Comparison of ENCODE assay signal across 9 cellular contexts in genomic region chr6:33589723-33590530, GRCh38. TPM values are rescaled to one million over a fixed set of nuclear protein-coding genes. Genes with fewer than 3 reads are reported as not detected.
A peak's percentile ranks its signal among the peaks of the same experiment; 100 is the strongest.
DNase-seq lines count a peak whose midpoint lies in the region; ATAC-seq and TF ChIP-seq lines count a peak whose summit lies in the region.
"Had no signal": no experiment of that assay in that cellular context is flagged by ENCODE, and none has a peak within 500 bp of the region (broad histone marks: within the 10 kb centered on the region; RNA-seq: fewer than 3 reads in every experiment).

No MANE protein-coding gene starts in this region.

- no peaks in the 10 kb centered on the region for H3K27me3 Mint-ChIP-seq in activated CD4-positive, alpha-beta memory T cell treated with anti-CD3 and anti-CD28 coated beads for 36 hours
- peaks cover 8 to 14% of the 10 kb centered on the region in 2 donors for H3K27me3 Mint-ChIP-seq in natural killer cell (ENCODE audit: low read depth in 2 of 2)

- no peaks in the 10 kb centered on the region for H3K9me3 Mint-ChIP-seq in activated CD4-positive, alpha-beta memory T cell treated with anti-CD3 and anti-CD28 coated beads for 36 hours
- no peaks in the 10 kb centered on the region for H3K9me3 Mint-ChIP-seq in natural killer cell

- ATAC-seq in natural killer cell (no peak), HG03457 (IDR thresholded peaks at IDR 0.05; ENCODE audit: unreplicated experiment) (no peak)

- DNase-seq in A172 (ENCODE audit: low spot score) (peak; percentile 98), GDM1 (lab: John Stamatoyannopoulos, UW) (peak; percentile 25), MM.1S (peak; percentile 29), fibroblast of gingiva (ENCODE audit: low read depth) (peak; percentile 48), natural killer cell (no peak), NCI-H2171 (lab: John Stamatoyannopoulos, UW) (no peak)
- DNase-seq in activated CD4-positive, alpha-beta memory T cell treated with anti-CD3 and anti-CD28 coated beads for 36 hours = peak; percentile 67

- H3K4me1 ChIP-seq in MM.1S (ENCODE audit: low read length) = peaks cover 19% of the 10 kb centered on the region

- H4K20me1 ChIP-seq in MM.1S (ENCODE audit: insufficient read depth, low read length) = no peaks in the 10 kb centered on the region

- no peak overlapping the region for H3K4me3 Mint-ChIP-seq in activated CD4-positive, alpha-beta memory T cell treated with anti-CD3 and anti-CD28 coated beads for 36 hours
- no peak overlapping the region for H3K4me3 Mint-ChIP-seq in natural killer cell

- POLR2A ChIA-PET in activated CD4-positive, alpha-beta memory T cell treated with anti-CD3 and anti-CD28 coated beads for 36 hours (lab: Charles Lee) = interaction anchor here (1.0 kb wide), 1 partner anchor 10 kb away, joined by 3 read pairs; the partner anchor contains the start of gene BAK1

- no peaks in the 10 kb centered on the region for H3K27me3 ChIP-seq in MM.1S (replicated peaks; ENCODE audit: insufficient read depth, low read length)

- peaks cover 43% of the 10 kb centered on the region for H3K4me1 Mint-ChIP-seq in activated CD4-positive, alpha-beta memory T cell treated with anti-CD3 and anti-CD28 coated beads for 36 hours (ENCODE audit: low read depth)
- H3K4me1 Mint-ChIP-seq in natural killer cell = peaks cover 13 to 24% of the 10 kb centered on the region in 2 donors

- H3K27ac Mint-ChIP-seq in activated CD4-positive, alpha-beta memory T cell treated with anti-CD3 and anti-CD28 coated beads for 36 hours = no peak overlapping the region
- peak overlapping the region in 1 of 2 donors; percentile 36 for H3K27ac Mint-ChIP-seq in natural killer cell

- H3K9ac ChIP-seq in MM.1S (ENCODE audit: low read length) = peak overlapping the region; percentile 26

- peak overlapping the region; percentile 22; the same call in 1 of the 2 replicates for H3K27ac ChIP-seq in MM.1S (ENCODE audit: low read length)

- no peaks in the 10 kb centered on the region for H3K9me3 ChIP-seq in MM.1S (replicated peaks; ENCODE audit: insufficient read depth, low read length)
- H3K9me3 ChIP-seq: HAP-1 had no signal

- no peaks in the 10 kb centered on the region for H3K36me3 ChIP-seq in MM.1S (replicated peaks; ENCODE audit: insufficient read depth, low read length)
- H3K36me3 ChIP-seq: HAP-1 had no signal

- peak overlapping the region; percentile 51 for H3K4me2 ChIP-seq in MM.1S (ENCODE audit: low read depth, low read length)

- H2AFZ ChIP-seq in MM.1S (ENCODE audit: low read length) = peak overlapping the region; percentile 66

- TF ChIP-seq CTCF in MM.1S (IDR thresholded peaks at IDR 0.05; ENCODE audit: low read length) = peak; percentile 87
- peak; percentile 66 for TF ChIP-seq CTCF in natural killer cell (IDR thresholded peaks at IDR 0.05)

- CTCF ChIA-PET in activated CD4-positive, alpha-beta memory T cell treated with anti-CD3 and anti-CD28 coated beads for 36 hours (lab: Charles Lee) = interaction anchor here (0.7 to 1.4 kb wide), 21 partner anchors 10 to 181 kb away, joined by 3 to 23 read pairs (median 4); partner anchors contain the start of genes BAK1, ITPR3 and UQCC2

- intact Hi-C loops in activated CD4-positive, alpha-beta memory T cell treated with anti-CD3 and anti-CD28 coated beads for 36 hours (cut with micrococcal nuclease) = loop anchor here (1.0 kb wide), 2 partner anchors 17 to 110 kb away; no protein-coding TSS in a partner anchor
- intact Hi-C loops in natural killer cell (cut with micrococcal nuclease) = loop anchor here (1.0 kb wide), 1 partner anchor 110 kb away; no protein-coding TSS in a partner anchor

- H3K4me3 ChIP-seq in MM.1S (ENCODE audit: low read length) = no peak overlapping the region; the same call in 1 of the 2 replicates
- H3K4me3 ChIP-seq: HAP-1 had no signal

- no peaks in the 10 kb centered on the region for H3K36me3 Mint-ChIP-seq in activated CD4-positive, alpha-beta memory T cell treated with anti-CD3 and anti-CD28 coated beads for 36 hours
- H3K36me3 Mint-ChIP-seq in natural killer cell = no peaks in the 10 kb centered on the region

- no peaks in the 10 kb centered on the region for H3F3A ChIP-seq in MM.1S (ENCODE audit: insufficient read depth, low read length)

- no peaks in the 10 kb centered on the region for H3K9me2 ChIP-seq in MM.1S (replicated peaks; ENCODE audit: insufficient read depth, low read length)

- H3K79me2 ChIP-seq in MM.1S (ENCODE audit: low read length) = no peaks in the 10 kb centered on the region

RNA-seq across cellular contexts. Expression of gene BAK1, which starts 9.9 kb away (rescaled TPM):
- 23.1 and 27.1 TPM in 2 replicates for total RNA-seq in A172 (2014; rRNA removed; shearing (Covaris generic))
- total RNA-seq in activated CD4-positive, alpha-beta memory T cell treated with anti-CD3 and anti-CD28 coated beads for 36 hours = 10 to 100 TPM; 56.3 to 57.7 TPM
- 10 to 100 TPM; 36.3 to 49.8 (median 40.7) TPM for total RNA-seq in natural killer cell

RNA-seq across cellular contexts. Expression of gene ITPR3, which starts 31.2 kb away (rescaled TPM):
- 57.5 and 59.8 TPM in 2 replicates for total RNA-seq in A172 (2014; rRNA removed; shearing (Covaris generic))
- total RNA-seq in activated CD4-positive, alpha-beta memory T cell treated with anti-CD3 and anti-CD28 coated beads for 36 hours = 10 to 100 TPM; 41.6 to 45.6 TPM
- total RNA-seq in natural killer cell = 10 to 100 TPM; 45.5 to 66.7 (median 46.0) TPM

Comparison
In these comparisons a context has a peak if more than half of its experiments do, and no peak if none do; other contexts are left out.
1. DNase-seq: peak in A172 (single experiment), GDM1 (single experiment), MM.1S (single experiment), activated CD4-positive, alpha-beta memory T cell treated with anti-CD3 and anti-CD28 coated beads for 36 hours (single experiment) and fibroblast of gingiva (single experiment); none in natural killer cell (single experiment) and NCI-H2171 (single experiment).